ENCODE assay signal across 16 cellular contexts in the genomic region with DNA sequence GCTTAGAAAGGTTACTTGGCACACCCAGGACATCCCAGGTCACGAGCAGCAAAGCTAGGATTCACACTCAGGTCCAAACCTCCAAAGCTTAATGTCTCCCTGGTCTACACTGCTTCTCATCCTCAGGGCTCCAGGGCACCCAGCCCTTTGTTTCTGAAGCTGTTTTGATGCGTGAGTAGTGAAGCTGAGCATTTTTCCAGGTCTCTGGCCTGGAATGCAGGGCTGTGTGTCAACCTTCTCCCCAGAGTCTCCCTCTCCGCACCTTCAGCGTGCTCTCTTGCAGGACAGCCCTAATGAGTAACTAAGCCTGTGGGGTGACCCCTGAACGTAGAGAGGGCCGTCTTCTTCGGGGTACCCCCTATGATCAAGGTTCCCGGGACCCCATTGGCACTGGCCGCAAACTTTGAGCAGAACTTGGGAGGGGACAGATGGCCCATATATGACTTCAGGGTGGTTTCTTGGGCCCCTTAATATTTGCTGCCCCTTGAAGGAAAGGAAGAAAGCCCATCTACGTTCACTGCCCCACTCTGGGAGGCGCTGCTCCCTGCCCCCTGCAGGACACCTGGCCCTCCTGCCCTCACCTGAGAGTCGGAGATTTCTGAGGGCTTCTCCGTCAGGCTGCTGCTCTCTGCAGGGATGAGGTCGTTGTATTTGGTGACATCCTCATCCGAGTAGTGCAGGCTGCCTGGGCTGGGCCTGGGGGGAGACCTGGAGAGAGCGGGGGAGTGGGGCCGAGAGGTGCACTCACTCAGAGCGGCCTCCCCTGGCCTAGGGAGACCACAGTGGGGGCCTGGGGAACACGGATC. TPM values are rescaled to one million over a fixed set of nuclear protein-coding genes. Genes with fewer than 3 reads are reported as not detected.
DNase-seq lines count a peak whose midpoint lies in the region; ATAC-seq and TF ChIP-seq lines count a peak whose summit lies in the region.
"Had no signal": no experiment of that assay in that cellular context is flagged by ENCODE, and none has a peak within 500 bp of the region (broad histone marks: within the 10 kb centered on the region; RNA-seq: fewer than 3 reads in every experiment).

No MANE protein-coding gene starts in this region.

- 83 to 84% methylated on average over 17 to 18 of the region's 19 CpGs for WGBS in mesodermal cell (ENCODE audit: insufficient coverage in 2 of 2), 2 experiments
- 86% methylated on average over 13 of the region's 19 CpGs for WGBS in suprapubic skin
- WGBS in aorta, 2 donors = 87 to 90% methylated on average over 18 to 19 of the region's 19 CpGs

- POLR2A ChIA-PET in Panc1 (lab: Charles Lee) = interaction anchor here (0.7 kb wide), 1 partner anchor 82 kb away, joined by 4 read pairs; no protein-coding TSS in a partner anchor

- H3K4me1 ChIP-seq in Panc1 (ENCODE audit: control insufficient read depth, insufficient read depth, low read length) (peaks cover 12% of the 10 kb centered on the region), mesodermal cell (ENCODE audit: control insufficient read depth, insufficient read depth, low read length, poor library complexity, severe bottlenecking) (peaks cover 36% of the 10 kb centered on the region), suprapubic skin (peaks cover 7% of the 10 kb centered on the region), aorta (ENCODE audit: control insufficient read depth in 1 of 2, insufficient read depth in 2 of 2, low read length in 2 of 2) (no peaks in the 10 kb centered on the region)

- intact Hi-C loops in Panc1 (cut with micrococcal nuclease; ENCODE audit: unreplicated experiment) = no loop called here
- intact Hi-C loops in dorsolateral prefrontal cortex (cut with DNase I) = loop anchor here (5.0 kb wide), 2 partner anchors 36 to 86 kb away; partner anchors contain the start of genes CDC42EP4 (in 1 of the 2) and CPSF4L (in 1 of the 2)
- intact Hi-C loops in aorta (cut with DNase I) = loop anchor here in 1 of 2 donors (5.0 kb wide), 1 partner anchor 71 kb away; no protein-coding TSS in a partner anchor

- H3K27ac ChIP-seq in Panc1 (ENCODE audit: low read length) = no peak overlapping the region
- H3K27ac ChIP-seq in dorsolateral prefrontal cortex = peak overlapping the region in 58 of 59 donors; percentile 1 to 91 (median 79)
- peak overlapping the region; percentile 62 for H3K27ac ChIP-seq in mesodermal cell (ENCODE audit: low read depth, low read length, severe bottlenecking)
- peak overlapping the region; percentile 35 for H3K27ac ChIP-seq in suprapubic skin
- H3K27ac ChIP-seq in aorta (ENCODE audit: low read depth in 1 of 2, low read length in 2 of 2) = no peak overlapping the region
- H3K27ac ChIP-seq: epithelial cell of prostate had no signal

- CTCF ChIA-PET in Panc1 (lab: Charles Lee) = no interaction called here

- ATAC-seq in Panc1 (peak; percentile 25; the same call in 1 of the 2 replicates), aorta (ENCODE audit: low FRiP score) (no peak)

- H3K4me3 ChIP-seq in Panc1 (ENCODE audit: low read depth in 2 of 2, low read length in 2 of 2) (no peak overlapping the region), dorsolateral prefrontal cortex (no peak overlapping the region), mesodermal cell (ENCODE audit: extremely low read depth, insufficient read depth, low read length, poor library complexity, severe bottlenecking) (no peak overlapping the region), suprapubic skin (no peak overlapping the region), aorta (ENCODE audit: low read length in 2 of 2) (no peak overlapping the region)
- H3K4me3 ChIP-seq: coronary artery, tibial artery had no signal

- in situ Hi-C loops in Panc1 (cut with HindIII; ENCODE audit: low pct_unique_long_range_greater_than_20kb, low sequenced_read_pairs) = no loop called here
- in situ Hi-C loops in KBM-7 (cut with MboI; ENCODE audit: low pct_unique_long_range_greater_than_20kb, low sequenced_read_pairs) = no loop called here

- TF ChIP-seq EP300 in suprapubic skin (IDR thresholded peaks at IDR 0.05) = no peak

- H3K9me3 ChIP-seq in Panc1 (ENCODE audit: control insufficient read depth, insufficient read depth, low read depth, low read length) (no peaks in the 10 kb centered on the region), mesodermal cell (ENCODE audit: control insufficient read depth, low read length) (no peaks in the 10 kb centered on the region), suprapubic skin (no peaks in the 10 kb centered on the region), aorta (ENCODE audit: control insufficient read depth, low read length) (no peaks in the 10 kb centered on the region)
- H3K9me3 ChIP-seq: tibial artery had no signal

- H3K27me3 ChIP-seq in Panc1 (ENCODE audit: control insufficient read depth, insufficient read depth, low read length) (no peaks in the 10 kb centered on the region), dorsolateral prefrontal cortex (no peaks in the 10 kb centered on the region), suprapubic skin (no peaks in the 10 kb centered on the region), aorta (ENCODE audit: control insufficient read depth in 1 of 2, insufficient read depth in 2 of 2, low read length in 1 of 2) (no peaks in the 10 kb centered on the region)
- H3K27me3 ChIP-seq: tibial artery had no signal

- no peak for TF ChIP-seq CTCF in Panc1 (IDR thresholded peaks at IDR 0.05)
- no peak for TF ChIP-seq CTCF in dorsolateral prefrontal cortex (IDR thresholded peaks at IDR 0.05 in 54 of 56, conservative IDR thresholded peaks at IDR 0.05 in 2 of 56; ENCODE audit: low read depth in 1 of 56, partially characterized antibody in 56 of 56)
- no peak for TF ChIP-seq CTCF in suprapubic skin (IDR thresholded peaks at IDR 0.05)

- BruUV-seq in Panc1 (replicated peaks; lab: Mats Ljungman, UMichigan) = no TSS peak

- H3K36me3 ChIP-seq in Panc1 (ENCODE audit: control insufficient read depth, insufficient read depth, low read length) = no peaks in the 10 kb centered on the region
- peaks cover 3% of the 10 kb centered on the region for H3K36me3 ChIP-seq in mesodermal cell (ENCODE audit: control insufficient read depth, insufficient read depth, low read length)
- H3K36me3 ChIP-seq in suprapubic skin = no peaks in the 10 kb centered on the region
- no peaks in the 10 kb centered on the region for H3K36me3 ChIP-seq in aorta (ENCODE audit: control insufficient read depth in 1 of 2, insufficient read depth in 2 of 2, low read length in 1 of 2)
- H3K36me3 ChIP-seq: tibial artery had no signal

- DNase-seq in Panc1 (ENCODE audit: low read depth, low spot score) = no peak
- no peak for DNase-seq in dorsolateral prefrontal cortex
- DNase-seq in suprapubic skin (ENCODE audit: low spot score in 2 of 2) = no peak
- DNase-seq in activated CD8-positive, alpha-beta memory T cell treated with anti-CD3 and anti-CD28 coated beads, Interleukin-2, amount 50 U/mL, for 4 hours = no peak
- DNase-seq in aorta = no peak
- DNase-seq in KBM-7 = no peak
- DNase-seq in EL = no peak
- DNase-seq: activated effector memory CD4-positive, alpha-beta T cell treated with anti-CD3 and anti-CD28 coated beads, Interleukin-2, amount 50 U/mL, for 16 hours; NCI-H2029 treated with DMSO at 0.1 percent for 48 hours; NCI-H524; SHP77 treated with DMSO at 0.1 percent for 48 hours; stimulated activated CD4-positive, alpha-beta T cell treated with anti-CD3 and anti-CD28 coated beads, Interleukin-4, amount 100 ng/mL, for 24 hours; tibial artery had no signal

- no peak for TF ChIP-seq POLR2A in suprapubic skin (IDR thresholded peaks at IDR 0.05)

RNA-seq across cellular contexts. Expression of gene CDC42EP4, which starts 36.4 kb away (rescaled TPM):
- total RNA-seq in Panc1 (2021; ENCODE audit: unreplicated experiment) = 65.9 TPM
- polyA plus RNA-seq in Panc1 (2012; ENCODE audit: insufficient read length) = 69.7 TPM
- 100 to 1,000 TPM in 13 of 120 experiments, 10 to 100 TPM in 107; 47.4 to 222 (median 76.7) TPM for total RNA-seq in dorsolateral prefrontal cortex
- polyA plus RNA-seq in mesodermal cell (2013, experiment 1 of 2) = 41.4 TPM
- polyA plus RNA-seq in mesodermal cell (2013, experiment 2 of 2) = 35.7 TPM
- 10 to 100 TPM; 60.0 to 86.8 (median 81.5) TPM for total RNA-seq in suprapubic skin
- 10 to 100 TPM; 62.8 to 73.7 TPM for total RNA-seq in aorta
- polyA plus RNA-seq in aorta = 10 to 100 TPM; 23.6 to 23.8 TPM

Comparison
In these comparisons a context has a peak if more than half of its experiments do, and no peak if none do; other contexts are left out.
1. H3K27ac ChIP-seq: peak in dorsolateral prefrontal cortex (58 of 59), mesodermal cell (single experiment) and suprapubic skin (single experiment); none in Panc1 (single experiment) and aorta (0 of 2).